In genomic region chrX:39492495-39493162, GRCh38 we compare ENCODE assay signal across 10 cellular contexts.
DNase-seq lines count a peak whose midpoint lies in the region; ATAC-seq and TF ChIP-seq lines count a peak whose summit lies in the region.
"Had no signal": no experiment of that assay in that cellular context is flagged by ENCODE, and none has a peak within 500 bp of the region (broad histone marks: within the 10 kb centered on the region; RNA-seq: fewer than 3 reads in every experiment).

No MANE protein-coding gene starts in this region.

- 47% methylated on average over 6 of the region's 6 CpGs; no CpG with 5 or more reads in 1 of the 2 donors for WGBS in transverse colon (ENCODE audit: low coverage in 1 of 2), 2 donors

- no peak for TF ChIP-seq CTCF in transverse colon (IDR thresholded peaks at IDR 0.05)
- no peak for TF ChIP-seq CTCF in GM23338 (conservative IDR thresholded peaks at IDR 0.05; ENCODE audit: low read depth in 2 of 2)

- no peaks in the 10 kb centered on the region for H3F3A ChIP-seq in GM23338 (replicated peaks; ENCODE audit: low read depth)

- no peak overlapping the region for H3K4me2 ChIP-seq in GM23338

- no peak for TF ChIP-seq EP300 in transverse colon (IDR thresholded peaks at IDR 0.05; ENCODE audit: low read depth)

- intact Hi-C loops in transverse colon (cut with DNase I; ENCODE audit: low total_unique reads), result no loop called here

- H3K36me3 Mint-ChIP-seq in memory B cell (no peaks in the 10 kb centered on the region), GM23338 (ENCODE audit: low read depth) (no peaks in the 10 kb centered on the region)
- H3K36me3 Mint-ChIP-seq: naive thymus-derived CD8-positive, alpha-beta T cell had no signal

- peak; percentile 60 for ATAC-seq in GM18502 (IDR thresholded peaks at IDR 0.05; ENCODE audit: poor library complexity, unreplicated experiment)
- peak; percentile 76 for ATAC-seq in memory B cell (ENCODE audit: low read depth)
- ATAC-seq in GM23338, result no peak

- H3K4me3 Mint-ChIP-seq in memory B cell, result peak overlapping the region; percentile 32
- no peak overlapping the region for H3K4me3 Mint-ChIP-seq in GM23338

- H3K9me2 ChIP-seq in GM23338 (ENCODE audit: insufficient read depth), result no peaks in the 10 kb centered on the region

- H3K4me1 ChIP-seq in transverse colon, result peaks cover 0 to 16% (median 0%) of the 10 kb centered on the region in 4 donors
- H3K4me1 ChIP-seq in GM23338 (ENCODE audit: insufficient read depth), result no peaks in the 10 kb centered on the region
- H3K4me1 ChIP-seq: adrenal gland had no signal

- H3K4me3 ChIP-seq in transverse colon (no peak overlapping the region), GM23338 (no peak overlapping the region)
- H3K4me3 ChIP-seq: adrenal gland had no signal

- H3K27ac Mint-ChIP-seq in memory B cell (peak overlapping the region; percentile 76), GM23338 (no peak overlapping the region)

- H3K9me3 ChIP-seq in transverse colon, result no peaks in the 10 kb centered on the region
- H3K9me3 ChIP-seq: adrenal gland had no signal

- H4K20me1 ChIP-seq in GM23338 (replicated peaks; ENCODE audit: insufficient read depth), result no peaks in the 10 kb centered on the region

- H3K27me3 Mint-ChIP-seq in memory B cell (no peaks in the 10 kb centered on the region), GM23338 (ENCODE audit: insufficient read depth, low read depth, poor library complexity) (peaks cover 1% of the 10 kb centered on the region)
- H3K27me3 Mint-ChIP-seq: naive thymus-derived CD8-positive, alpha-beta T cell had no signal

- in situ Hi-C loops in transverse colon (cut with MboI; ENCODE audit: low pct_ligation_motif_present in 1 of 4, low pct_unique_long_range_greater_than_20kb in 1 of 4, low sequenced_read_pairs in 3 of 4), result no loop called here

- no peak for TF ChIP-seq POLR2A in transverse colon (IDR thresholded peaks at IDR 0.05)

- H3K4me1 Mint-ChIP-seq in memory B cell (peaks cover 29% of the 10 kb centered on the region), GM23338 (no peaks in the 10 kb centered on the region)

- H3K27ac ChIP-seq in transverse colon, result peak overlapping the region in 1 of 4 donors; percentile 9
- no peak overlapping the region for H3K27ac ChIP-seq in GM23338 (ENCODE audit: low read depth)
- H3K27ac ChIP-seq: adrenal gland had no signal

- DNase-seq in H4 (ENCODE audit: low spot score) (peak; percentile 44), RPMI7951 (ENCODE audit: low read depth) (peak; percentile 69), memory B cell (ENCODE audit: low spot score in 2 of 2) (peak in 1 of 2 donors; percentile 9), transverse colon (no peak), GM23338 (ENCODE audit: low spot score) (no peak)
- DNase-seq in activated CD4-positive, CD25-positive, alpha-beta regulatory T cell treated with anti-CD3 and anti-CD28 coated beads, Interleukin-2, amount 50 U/mL, for 72 hours, result no peak
- no peak for DNase-seq in activated T-cell treated with anti-CD3 and anti-CD28 coated beads, Interleukin-2, amount 50 U/mL, for 1 hour
- DNase-seq: naive thymus-derived CD8-positive, alpha-beta T cell had no signal

- no peaks in the 10 kb centered on the region for H3K9me3 Mint-ChIP-seq in memory B cell
- H3K9me3 Mint-ChIP-seq in GM23338, result no peaks in the 10 kb centered on the region

- H2AFZ ChIP-seq in GM23338, result no peak overlapping the region

- H3K36me3 ChIP-seq in transverse colon (no peaks in the 10 kb centered on the region), GM23338 (ENCODE audit: insufficient read depth) (no peaks in the 10 kb centered on the region)
- H3K36me3 ChIP-seq: adrenal gland had no signal

- H3K79me2 ChIP-seq in GM23338 (replicated peaks; ENCODE audit: insufficient read depth), result no peaks in the 10 kb centered on the region

- H3K27me3 ChIP-seq in transverse colon (no peaks in the 10 kb centered on the region), GM23338 (ENCODE audit: insufficient read depth) (no peaks in the 10 kb centered on the region)

TF ChIP-seq in GM23338, 12 proteins besides CTCF, POLR2A, EP300 and RAD21 (continues in another document):
- TF ChIP-seq EZH2phosphoT487 (IDR thresholded peaks at IDR 0.05; ENCODE audit: unreplicated experiment) (no peak), STAT1 (IDR thresholded peaks at IDR 0.05; ENCODE audit: unreplicated experiment) (no peak), NANOG (IDR thresholded peaks at IDR 0.05; ENCODE audit: borderline replicate concordance) (no peak), JUNB (IDR thresholded peaks at IDR 0.05; ENCODE audit: unreplicated experiment) (no peak), ZNF331 (CRISPR knock-in tag; IDR thresholded peaks at IDR 0.05; ENCODE audit: low read depth) (no peak), ZNF114 (CRISPR knock-in tag; IDR thresholded peaks at IDR 0.05) (no peak), CREB1 (CRISPR knock-in tag; IDR thresholded peaks at IDR 0.05; ENCODE audit: low read depth) (no peak), EZH2 (IDR thresholded peaks at IDR 0.05; ENCODE audit: low read depth, unreplicated experiment) (no peak)
- TF ChIP-seq, protein P1, sequence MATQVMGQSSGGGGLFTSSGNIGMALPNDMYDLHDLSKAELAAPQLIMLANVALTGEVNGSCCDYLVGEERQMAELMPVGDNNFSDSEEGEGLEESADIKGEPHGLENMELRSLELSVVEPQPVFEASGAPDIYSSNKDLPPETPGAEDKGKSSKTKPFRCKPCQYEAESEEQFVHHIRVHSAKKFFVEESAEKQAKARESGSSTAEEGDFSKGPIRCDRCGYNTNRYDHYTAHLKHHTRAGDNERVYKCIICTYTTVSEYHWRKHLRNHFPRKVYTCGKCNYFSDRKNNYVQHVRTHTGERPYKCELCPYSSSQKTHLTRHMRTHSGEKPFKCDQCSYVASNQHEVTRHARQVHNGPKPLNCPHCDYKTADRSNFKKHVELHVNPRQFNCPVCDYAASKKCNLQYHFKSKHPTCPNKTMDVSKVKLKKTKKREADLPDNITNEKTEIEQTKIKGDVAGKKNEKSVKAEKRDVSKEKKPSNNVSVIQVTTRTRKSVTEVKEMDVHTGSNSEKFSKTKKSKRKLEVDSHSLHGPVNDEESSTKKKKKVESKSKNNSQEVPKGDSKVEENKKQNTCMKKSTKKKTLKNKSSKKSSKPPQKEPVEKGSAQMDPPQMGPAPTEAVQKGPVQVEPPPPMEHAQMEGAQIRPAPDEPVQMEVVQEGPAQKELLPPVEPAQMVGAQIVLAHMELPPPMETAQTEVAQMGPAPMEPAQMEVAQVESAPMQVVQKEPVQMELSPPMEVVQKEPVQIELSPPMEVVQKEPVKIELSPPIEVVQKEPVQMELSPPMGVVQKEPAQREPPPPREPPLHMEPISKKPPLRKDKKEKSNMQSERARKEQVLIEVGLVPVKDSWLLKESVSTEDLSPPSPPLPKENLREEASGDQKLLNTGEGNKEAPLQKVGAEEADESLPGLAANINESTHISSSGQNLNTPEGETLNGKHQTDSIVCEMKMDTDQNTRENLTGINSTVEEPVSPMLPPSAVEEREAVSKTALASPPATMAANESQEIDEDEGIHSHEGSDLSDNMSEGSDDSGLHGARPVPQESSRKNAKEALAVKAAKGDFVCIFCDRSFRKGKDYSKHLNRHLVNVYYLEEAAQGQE (IDR thresholded peaks at IDR 0.05; ENCODE audit: unreplicated experiment), result no peak

Comparison
In these comparisons a context has a peak if more than half of its experiments do, and no peak if none do; other contexts are left out.
1. DNase-seq: peak in H4 (single experiment) and RPMI7951 (single experiment); none in activated CD4-positive, CD25-positive, alpha-beta regulatory T cell treated with anti-CD3 and anti-CD28 coated beads, Interleukin-2, amount 50 U/mL, for 72 hours (single experiment), activated T-cell treated with anti-CD3 and anti-CD28 coated beads, Interleukin-2, amount 50 U/mL, for 1 hour (single experiment), transverse colon (single experiment) and GM23338 (single experiment).